22 cellular contexts compared by ENCODE assay signal in the genomic region with DNA sequence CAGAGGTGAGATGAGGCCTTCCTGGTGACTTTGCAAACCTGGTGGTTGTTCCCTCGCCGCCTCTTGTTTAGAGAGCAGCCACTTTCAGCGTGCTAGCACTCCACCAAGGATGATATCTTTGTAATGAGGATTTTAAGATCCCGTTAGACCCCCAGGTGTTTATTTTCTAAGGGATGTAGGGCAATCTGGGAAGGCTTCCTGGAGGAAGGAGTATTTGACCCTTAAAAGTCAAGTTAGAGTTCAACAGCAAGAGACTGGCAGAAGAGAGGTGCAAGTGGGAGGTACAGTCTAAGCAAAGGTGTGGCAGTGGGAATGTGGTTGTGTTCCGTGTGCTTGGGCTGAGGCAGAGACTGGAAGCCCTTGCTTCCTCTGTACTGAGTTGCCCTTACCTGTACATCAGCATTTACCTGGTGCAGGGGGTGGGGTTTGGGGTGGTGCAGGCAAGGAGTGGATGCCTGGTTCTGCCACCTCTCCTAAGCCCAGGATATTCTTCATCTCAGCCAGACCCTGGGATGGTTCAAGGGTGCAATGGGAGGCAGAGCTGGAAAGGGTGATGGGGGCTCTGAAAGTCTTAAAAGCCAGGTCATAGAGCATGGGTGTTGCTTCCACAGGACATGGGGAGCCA.
"Had no signal": no experiment of that assay in that cellular context is flagged by ENCODE, and none has a peak within 500 bp of the region (broad histone marks: within the 10 kb centered on the region; RNA-seq: fewer than 3 reads in every experiment).

No MANE protein-coding gene starts in this region.

- H3K27me3 Mint-ChIP-seq: effector memory CD8-positive, alpha-beta T cell; naive thymus-derived CD4-positive, alpha-beta T cell; progenitor cell of endocrine pancreas; stimulated activated naive B cell treated with anti-CD40 and anti-IgM and Interleukin-4, amounts not matched to agents 10 μg/mL and 1 μg/mL and 100 μg/mL, for 72 hours; stimulated activated naive CD8-positive, alpha-beta T cell treated with anti-CD3 and anti-CD28 coated beads, Interleukin-15, Interleukin-2, amounts not matched to agents 100 ng/mL and 50 ng/mL, for 24 hours had no signal

- H3K36me3 Mint-ChIP-seq: naive thymus-derived CD4-positive, alpha-beta T cell; neural progenitor cell had no signal

- H3K27me3 ChIP-seq: left lung, neural progenitor cell, right lobe of liver, tibial nerve, upper lobe of left lung, uterus had no signal

- H3K4me3 Mint-ChIP-seq: effector memory CD8-positive, alpha-beta T cell; naive thymus-derived CD4-positive, alpha-beta T cell; nephron; neural progenitor cell; stimulated activated naive B cell treated with anti-CD40 and anti-IgM and Interleukin-4, amounts not matched to agents 10 μg/mL and 1 μg/mL and 100 μg/mL, for 72 hours; stimulated activated naive CD8-positive, alpha-beta T cell treated with anti-CD3 and anti-CD28 coated beads, Interleukin-15, Interleukin-2, amounts not matched to agents 100 ng/mL and 50 ng/mL, for 24 hours had no signal

- H3K4me1 Mint-ChIP-seq: nephron had no signal

- H2AFZ ChIP-seq: neural progenitor cell, parathyroid adenoma had no signal

- H3K9ac ChIP-seq: neural progenitor cell, parathyroid adenoma had no signal

- H3K4me1 ChIP-seq: neural progenitor cell, right lobe of liver, tibial nerve, uterus had no signal

- H3K27ac ChIP-seq: left lung, neural progenitor cell, parathyroid adenoma, right lobe of liver, thoracic aorta, tibial nerve, upper lobe of left lung, uterus had no signal

- H3K27ac Mint-ChIP-seq: effector memory CD8-positive, alpha-beta T cell; naive thymus-derived CD4-positive, alpha-beta T cell; nephron; progenitor cell of endocrine pancreas; stimulated activated naive CD8-positive, alpha-beta T cell treated with anti-CD3 and anti-CD28 coated beads, Interleukin-15, Interleukin-2, amounts not matched to agents 100 ng/mL and 50 ng/mL, for 24 hours had no signal

- H3K79me2 ChIP-seq: parathyroid adenoma had no signal

- H3K4me2 ChIP-seq: neural progenitor cell had no signal

- H3K9me3 Mint-ChIP-seq: effector memory CD8-positive, alpha-beta T cell; naive thymus-derived CD4-positive, alpha-beta T cell; nephron; neural progenitor cell; stimulated activated naive B cell treated with anti-CD40 and anti-IgM and Interleukin-4, amounts not matched to agents 10 μg/mL and 1 μg/mL and 100 μg/mL, for 72 hours; stimulated activated naive CD8-positive, alpha-beta T cell treated with anti-CD3 and anti-CD28 coated beads, Interleukin-15, Interleukin-2, amounts not matched to agents 100 ng/mL and 50 ng/mL, for 24 hours had no signal

- DNase-seq: cortex of kidney; effector memory CD8-positive, alpha-beta T cell; left cardiac atrium; left lung; mesendoderm; midbrain; naive thymus-derived CD4-positive, alpha-beta T cell; occipital lobe; right lobe of liver; small intestine; stimulated activated CD4-positive, alpha-beta T cell treated with anti-CD3 and anti-CD28 coated beads, Interleukin-15, amount 100 ng/mL, for 24 hours; stimulated activated CD4-positive, alpha-beta T cell treated with anti-CD3 and anti-CD28 coated beads, Interleukin-2, amount 100 ng/mL, for 48 hours; stimulated activated naive B cell treated with anti-CD40 and anti-IgM and Interleukin-4, amounts not matched to agents 10 μg/mL and 1 μg/mL and 100 μg/mL, for 72 hours; upper lobe of left lung; uterus had no signal

- ATAC-seq: effector memory CD8-positive, alpha-beta T cell; left cardiac atrium; left lung; naive thymus-derived CD4-positive, alpha-beta T cell; right lobe of liver; stimulated activated naive B cell treated with anti-CD40 and anti-IgM and Interleukin-4, amounts not matched to agents 10 μg/mL and 1 μg/mL and 100 μg/mL, for 72 hours had no signal

- H3K4me3 ChIP-seq: left lung, neural progenitor cell, right lobe of liver, thoracic aorta, tibial nerve, upper lobe of left lung, uterus had no signal
